In the genomic region with DNA sequence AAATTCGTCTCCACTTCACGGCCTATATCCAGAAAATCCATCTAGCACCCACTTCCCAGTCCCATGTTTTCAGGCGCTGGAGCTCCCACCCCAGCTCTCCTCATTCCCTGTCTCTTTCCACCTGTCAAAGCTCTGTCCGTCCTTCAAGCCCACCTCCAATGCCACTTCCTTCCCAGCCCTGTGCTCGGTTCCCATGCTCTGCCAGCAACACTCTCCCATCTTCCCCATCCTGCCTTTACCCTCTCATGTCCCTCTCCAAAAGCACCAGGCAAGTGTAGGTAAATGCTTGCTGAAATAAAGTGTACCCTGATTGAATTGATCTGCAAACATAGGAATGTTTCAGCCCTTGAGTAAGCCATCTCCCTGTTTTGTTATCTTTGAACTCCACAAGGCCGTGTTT, we compare ENCODE assay signal across 24 cellular contexts. TPM values are rescaled to one million over a fixed set of nuclear protein-coding genes. Genes with fewer than 3 reads are reported as not detected.
"Had no signal": no experiment of that assay in that cellular context is flagged by ENCODE, and none has a peak within 500 bp of the region (broad histone marks: within the 10 kb centered on the region; RNA-seq: fewer than 3 reads in every experiment).

No MANE protein-coding gene starts in this region.

- DNase-seq: KBM-7, MV-4-11, NCI-H1048, NCI-H1105, NCI-H1417, NCI-H1436 treated with DMSO at 0.1 percent for 48 hours, NCI-H1694, NCI-H187 treated with DMSO at 0.1 percent for 48 hours, NCI-H2029 treated with DMSO at 0.1 percent for 48 hours, NCI-H2171 treated with DMSO at 0.1 percent for 48 hours, NCI-H524 treated with DMSO at 0.1 percent for 48 hours, NCI-H69, NCI-H774, PC-3, SHP77, SK-N-SH, SW 1271 had no signal

- H3K9ac ChIP-seq: SK-N-SH had no signal

- H3K9me3 ChIP-seq: SK-N-SH had no signal

- H3K4me2 ChIP-seq: SK-N-SH had no signal

- H3K27ac ChIP-seq: RWPE1 had no signal

- ATAC-seq: Panc1, PC-3 had no signal

RNA-seq across cellular contexts. Expression of a gene that starts 9.2 kb away (rescaled TPM):
- total RNA-seq: HT1080, LHCN-M2, MCF 10A, NCI-H460, PC-3, SK-MEL-5 had no signal
- polyA plus RNA-seq: SK-N-SH had no signal
